ENCODE assay signal across 14 cellular contexts in genomic region chr9:36986548-36987408, GRCh38. TPM values are rescaled to one million over a fixed set of nuclear protein-coding genes. Genes with fewer than 3 reads are reported as not detected.
DNase-seq lines count a peak whose midpoint lies in the region; ATAC-seq, FAIRE-seq and TF ChIP-seq lines count a peak whose summit lies in the region.
"Had no signal": no experiment of that assay in that cellular context is flagged by ENCODE, and none has a peak within 500 bp of the region (broad histone marks: within the 10 kb centered on the region; RNA-seq: fewer than 3 reads in every experiment).

No MANE protein-coding gene starts in this region.

- peak overlapping the region; percentile 52; the same call in 1 of the 2 replicates for H2BK12ac ChIP-seq in H1 (ENCODE audit: low read depth, low read length)

- H3K4me3 ChIP-seq in CD4-positive, alpha-beta memory T cell (ENCODE audit: low read length in 2 of 2), result no peak overlapping the region
- H3K4me3 ChIP-seq in GM23338, result peak overlapping the region; percentile 75
- peak overlapping the region; percentile 27 to 62 (median 52) for H3K4me3 ChIP-seq in H1 (ENCODE audit: extremely low read depth in 1 of 4, insufficient read depth in 2 of 4, low read depth in 3 of 4, low read length in 4 of 4)
- peak overlapping the region; percentile 67 for H3K4me3 ChIP-seq in neural progenitor cell

- H4K5ac ChIP-seq in H1 (ENCODE audit: insufficient read length, low read depth, low read length), result no peak overlapping the region

- peak overlapping the region; percentile 53 for H3K18ac ChIP-seq in H1 (ENCODE audit: extremely low read depth, low read length)

- peak overlapping the region; percentile 93 for H3K4me2 ChIP-seq in GM23338
- peak overlapping the region; percentile 86 to 93 for H3K4me2 ChIP-seq in H1 (ENCODE audit: insufficient read depth in 1 of 2, low read depth in 2 of 2, low read length in 2 of 2)
- H3K4me2 ChIP-seq in neural progenitor cell, result peak overlapping the region; percentile 99

- H3K79me2 ChIP-seq in GM23338 (replicated peaks; ENCODE audit: insufficient read depth) (no peaks in the 10 kb centered on the region), H1 (ENCODE audit: control insufficient read depth in 1 of 2, insufficient read depth in 2 of 2, low read length in 2 of 2) (no peaks in the 10 kb centered on the region), neural progenitor cell (ENCODE audit: low read depth) (no peaks in the 10 kb centered on the region)

- 0 out of 2 replicates have a peak, but pooled peaks cover 11% of the 10 kb centered on the region for H4K20me1 ChIP-seq in GM23338 (replicated peaks; ENCODE audit: insufficient read depth)
- peaks cover 8 to 13% of the 10 kb centered on the region in 2 experiments for H4K20me1 ChIP-seq in H1 (replicated peaks in 1 of 2; ENCODE audit: control insufficient read depth in 1 of 2, insufficient read depth in 2 of 2, low read length in 2 of 2)
- H4K20me1 ChIP-seq in neural progenitor cell (ENCODE audit: low read depth), result peaks cover 29% of the 10 kb centered on the region

- H3F3A ChIP-seq in GM23338 (replicated peaks; ENCODE audit: low read depth), result peaks cover 3% of the 10 kb centered on the region; the same call in 1 of the 2 replicates
- H3F3A ChIP-seq in neural progenitor cell (ENCODE audit: low read depth), result peaks cover 30% of the 10 kb centered on the region

- H3K9me3 Mint-ChIP-seq in CD4-positive, alpha-beta memory T cell, result peaks cover 0 to 23% (median 18%) of the 10 kb centered on the region in 8 donors
- H3K9me3 Mint-ChIP-seq in GM23338 (no peaks in the 10 kb centered on the region), neural progenitor cell (peaks cover 9% of the 10 kb centered on the region)

- H2AFZ ChIP-seq in GM23338, result peak overlapping the region; percentile 76
- no peak overlapping the region for H2AFZ ChIP-seq in H1 (ENCODE audit: low read length)
- peak overlapping the region; percentile 64 for H2AFZ ChIP-seq in neural progenitor cell (replicated peaks)

- H3K4me1 Mint-ChIP-seq in CD4-positive, alpha-beta memory T cell, result peaks cover 6 to 22% (median 17%) of the 10 kb centered on the region in 4 donors
- H3K4me1 Mint-ChIP-seq in GM23338 (peaks cover 22% of the 10 kb centered on the region), neural progenitor cell (peaks cover 32% of the 10 kb centered on the region)

- no peak overlapping the region for H3K27ac ChIP-seq in CD4-positive, alpha-beta memory T cell (ENCODE audit: low read depth, low read length)
- H3K27ac ChIP-seq in GM23338 (ENCODE audit: low read depth) (no peak overlapping the region), H1 (ENCODE audit: low read depth, low read length) (no peak overlapping the region), neural progenitor cell (no peak overlapping the region)
- H3K27ac ChIP-seq: WERI-Rb-1 had no signal

- H3K9ac ChIP-seq in H1 (replicated peaks in 1 of 4; ENCODE audit: extremely low read depth in 1 of 4, low read depth in 3 of 4, low read length in 3 of 4) (no peak overlapping the region), neural progenitor cell (no peak overlapping the region)

- H3K36me3 ChIP-seq in CD4-positive, alpha-beta memory T cell (ENCODE audit: insufficient read depth, low read length), result no peaks in the 10 kb centered on the region
- H3K36me3 ChIP-seq in GM23338 (ENCODE audit: insufficient read depth) (no peaks in the 10 kb centered on the region), H1 (ENCODE audit: control insufficient read depth in 2 of 4, insufficient read depth in 4 of 4, low read length in 3 of 4) (no peaks in the 10 kb centered on the region), neural progenitor cell (no peaks in the 10 kb centered on the region)

- no peak overlapping the region for H3K14ac ChIP-seq in H1 (ENCODE audit: insufficient read length)

- no peak overlapping the region for H3K27ac Mint-ChIP-seq in CD4-positive, alpha-beta memory T cell
- no peak overlapping the region for H3K27ac Mint-ChIP-seq in GM23338
- H3K27ac Mint-ChIP-seq in neural progenitor cell, result no peak overlapping the region
- H3K27ac Mint-ChIP-seq: activated T-helper 2 cell treated with anti-CD3 and anti-CD28 coated beads, Interferon-gamma antibody, Interleukin-2, Interleukin-4, amounts not matched to agents 10 μg/mL and 5 μg/mL and 100 μg/mL, durations not matched to agents 14 hours and 24 hours and 36 hours had no signal

- no peak overlapping the region; the same call in 1 of the 2 replicates for H2BK5ac ChIP-seq in H1 (ENCODE audit: low read depth, low read length)

- H4K91ac ChIP-seq in H1 (replicated peaks; ENCODE audit: insufficient read length, low read length), result peak overlapping the region; percentile 25

- no peak for TF ChIP-seq POLR2A in H1 (IDR thresholded peaks at IDR 0.05; ENCODE audit: control extremely low read depth in 1 of 2, low read depth in 2 of 2, low read length in 2 of 2)

- no peak overlapping the region for H2BK20ac ChIP-seq in H1 (ENCODE audit: low read length)

- H2AK5ac ChIP-seq in H1 (ENCODE audit: low read depth, low read length), result no peak overlapping the region

- peaks cover 56% of the 10 kb centered on the region in 2 donors for H3K27me3 Mint-ChIP-seq in CD4-positive, alpha-beta memory T cell
- H3K27me3 Mint-ChIP-seq in GM23338 (ENCODE audit: insufficient read depth, low read depth, poor library complexity) (peaks cover 76% of the 10 kb centered on the region), neural progenitor cell (ENCODE audit: insufficient read depth, low read depth) (peaks cover 45% of the 10 kb centered on the region)

- 0 out of 2 replicates have a peak overlapping the region, but pooled peaks have one; percentile 9 for H2BK15ac ChIP-seq in H1 (ENCODE audit: low read length)

- H3K9me3 ChIP-seq in CD4-positive, alpha-beta memory T cell (ENCODE audit: control insufficient read depth in 1 of 2, low read length in 2 of 2), result no peaks in the 10 kb centered on the region
- no peaks in the 10 kb centered on the region for H3K9me3 ChIP-seq in H1 (ENCODE audit: insufficient read depth in 2 of 2, low read depth in 1 of 2, low read length in 1 of 2)
- H3K9me3 ChIP-seq in neural progenitor cell (ENCODE audit: low read depth), result no peaks in the 10 kb centered on the region

- FAIRE-seq in H1 (lab: Jason Lieb, UNC), result no peak

- no peaks in the 10 kb centered on the region for H3K79me1 ChIP-seq in H1 (ENCODE audit: low read depth, low read length)

- no peak overlapping the region for H3K23ac ChIP-seq in H1 (ENCODE audit: insufficient read length)

- no peaks in the 10 kb centered on the region for H3K9me2 ChIP-seq in GM23338 (ENCODE audit: insufficient read depth)

- H3K36me3 Mint-ChIP-seq in CD4-positive, alpha-beta memory T cell, result peaks cover 6 to 7% of the 10 kb centered on the region in 2 donors
- H3K36me3 Mint-ChIP-seq in GM23338 (ENCODE audit: low read depth) (no peaks in the 10 kb centered on the region), neural progenitor cell (peaks cover 20% of the 10 kb centered on the region)

- no peak for TF ChIP-seq EP300 in H1 (IDR thresholded peaks at IDR 0.05; ENCODE audit: borderline replicate concordance in 1 of 2, low read depth in 2 of 2, low read length in 2 of 2)

- no peak for TF ChIP-seq RAD21 in H1 (IDR thresholded peaks at IDR 0.05 in 1 of 2, conservative IDR thresholded peaks at IDR 0.05 in 1 of 2; ENCODE audit: low read depth in 2 of 2, low read length in 2 of 2)

- CTCF ChIA-PET in CD4-positive, alpha-beta memory T cell (lab: Charles Lee; ENCODE audit: partially characterized antibody), result no interaction called here
- CTCF ChIA-PET in H1 (lab: Charles Lee; ENCODE audit: partially characterized antibody), result interaction anchor here (0.8 to 22.2 kb wide), 8 partner anchors 11 to 198 kb away, joined by 3 to 657 read pairs (median 4); no protein-coding TSS in a partner anchor

- no peak overlapping the region for H3K56ac ChIP-seq in H1 (replicated peaks; ENCODE audit: insufficient read length, low read depth, low read length)

- 4% methylated on average over 51 of the region's 51 CpGs; no CpG with 5 or more reads in 1 of the 2 experiments for WGBS in H1 (ENCODE audit: extremely low coverage in 1 of 2, insufficient coverage in 1 of 2, insufficient read length in 1 of 2, insufficient replicate concordance in 2 of 2, low coverage in 1 of 2, low lambda C conversion rate in 2 of 2, missing lambda C conversion rate in 1 of 2), 2 experiments

- POLR2A ChIA-PET in CD4-positive, alpha-beta memory T cell (lab: Charles Lee; ENCODE audit: partially characterized antibody), result no interaction called here
- POLR2A ChIA-PET in H1 (lab: Charles Lee; ENCODE audit: partially characterized antibody), result no interaction called here

- TF ChIP-seq CTCF in GM23338 (conservative IDR thresholded peaks at IDR 0.05; ENCODE audit: low read depth in 2 of 2) (no peak), H1 (IDR thresholded peaks at IDR 0.05; ENCODE audit: control extremely low read depth in 1 of 3, insufficient read depth in 1 of 3, low read depth in 1 of 3, low read length in 3 of 3) (no peak), neural progenitor cell (IDR thresholded peaks at IDR 0.05) (no peak)

- no peak overlapping the region for H2BK120ac ChIP-seq in H1 (replicated peaks; ENCODE audit: low read depth, low read length)

- H3K4me1 ChIP-seq in CD4-positive, alpha-beta memory T cell (ENCODE audit: insufficient read depth, low read length), result peaks cover 14% of the 10 kb centered on the region
- peaks cover 16% of the 10 kb centered on the region for H3K4me1 ChIP-seq in GM23338 (ENCODE audit: insufficient read depth)
- peaks cover 0 to 19% (median 14%) of the 10 kb centered on the region in 4 experiments; a peak in 6 of 7 replicates for H3K4me1 ChIP-seq in H1 (replicated peaks in 1 of 4; ENCODE audit: control insufficient read depth in 3 of 4, insufficient read depth in 4 of 4, low read length in 3 of 4)
- peaks cover 25% of the 10 kb centered on the region for H3K4me1 ChIP-seq in neural progenitor cell

- peak overlapping the region; percentile 20 to 68 (median 52) for H3K4me3 Mint-ChIP-seq in CD4-positive, alpha-beta memory T cell
- H3K4me3 Mint-ChIP-seq in GM23338 (peak overlapping the region; percentile 72), neural progenitor cell (peak overlapping the region; percentile 78)

- H4K8ac ChIP-seq in H1 (ENCODE audit: extremely low read depth, insufficient read depth, low read length), result peak overlapping the region; percentile 28; the same call in 1 of the 2 replicates

- no peak for DNase-seq in CD4-positive, alpha-beta memory T cell
- DNase-seq in GM23338 (ENCODE audit: low spot score) (peak; percentile 50), H1 (ENCODE audit: low read depth in 1 of 2, low spot score in 2 of 2) (no peak), neural progenitor cell (ENCODE audit: low spot score) (peak; percentile 39), NOMO-1 (lab: John Stamatoyannopoulos, UW; ENCODE audit: unreplicated experiment in 2 of 2) (no peak), NCI-H69 (lab: John Stamatoyannopoulos, UW) (no peak), pons (ENCODE audit: low spot score) (no peak), mucosa of gallbladder (ENCODE audit: low spot score) (no peak)
- DNase-seq: NCI-H1092, NCI-H524, right cardiac atrium, SHP77, WERI-Rb-1 had no signal

- peak; percentile 31 for ATAC-seq in GM23338
- ATAC-seq: right cardiac atrium had no signal

- H3K27me3 ChIP-seq in CD4-positive, alpha-beta memory T cell (ENCODE audit: insufficient read depth, low read length), result peaks cover 10% of the 10 kb centered on the region
- H3K27me3 ChIP-seq in GM23338 (ENCODE audit: insufficient read depth) (peaks cover 92% of the 10 kb centered on the region), H1 (replicated peaks in 1 of 4; ENCODE audit: control insufficient read depth in 3 of 4, extremely low read depth in 1 of 4, insufficient read depth in 3 of 4, low read length in 3 of 4) (peaks cover 49 to 85% (median 78%) of the 10 kb centered on the region in 4 experiments), neural progenitor cell (peaks cover 99% of the 10 kb centered on the region)

- intact Hi-C loops in CD4-positive, alpha-beta memory T cell (cut with micrococcal nuclease), result no loop called here

- peaks cover 7% of the 10 kb centered on the region; the same call in 1 of the 2 replicates for H3K23me2 ChIP-seq in H1 (ENCODE audit: low read depth, low read length)

- no peak overlapping the region for H3K4ac ChIP-seq in H1 (replicated peaks; ENCODE audit: insufficient read length, low read depth, low read length)

RNA-seq across cellular contexts. Expression of gene PAX5, which starts 47.3 kb away (rescaled TPM):
- total RNA-seq in CD4-positive, alpha-beta memory T cell, result not detected
- under 1 TPM in 1 of 2 donors, not detected in 1; 0.32 TPM for polyA plus RNA-seq in CD4-positive, alpha-beta memory T cell
- 0.17 and 0.27 TPM in 2 replicates for total RNA-seq in GM23338 (2014; rRNA removed; shearing (Covaris generic))
- polyA plus RNA-seq in GM23338 (2016; fragmentation: Nextera tagmentation; extraction: Ambion mirVana) (0.30 and 0.60 TPM in 2 replicates), H1 (2011; rRNA removed) (0.29 and 0.44 TPM in 2 replicates)
- 0.13 and 0.43 TPM in 2 replicates for total RNA-seq in H1 (2021; fragmentation: NEBNext Ultra II Directional; extraction: Animal tissue kit (Norgen Biotek cat#: 25700))
- 0.09 TPM for polyA plus RNA-seq in H1 (2011; cell fraction: cytosol; rRNA removed)
- polyA plus RNA-seq in H1 (2011; cell fraction: nucleus; rRNA removed), result 0.14 TPM
- polyA plus RNA-seq in H1 (2012, experiment 1 of 2), result 0.14 to 0.19 TPM (median 0.18 TPM) in 4 replicates
- 0.07 TPM for polyA plus RNA-seq in H1 (2012, experiment 2 of 2)
- 0.14 TPM for polyA plus RNA-seq in H1 (2013, experiment 1 of 2)
- 0.18 TPM for polyA plus RNA-seq in H1 (2013, experiment 2 of 2)
- polyA minus RNA-seq in H1 (2011; rRNA and poly(A)+ RNA removed), result 0.09 and 0.27 TPM in 2 replicates
- polyA minus RNA-seq in H1 (2011; cell fraction: cytosol; rRNA and poly(A)+ RNA removed), result not detected
- polyA minus RNA-seq in H1 (2011; cell fraction: nucleus; rRNA and poly(A)+ RNA removed), result 0.90 TPM
- total RNA-seq in neural progenitor cell (ENCODE audit: low replicate concordance) (0.06 TPM in 1 of 2 replicates, not detected in the other), mucosa of gallbladder (0.12 TPM)
- polyA plus RNA-seq: right cardiac atrium had no signal

Comparison
In these comparisons a context has a peak if more than half of its experiments do, and no peak if none do; other contexts are left out.
1. DNase-seq: peak in GM23338 (single experiment) and neural progenitor cell (single experiment); none in CD4-positive, alpha-beta memory T cell (0 of 5), H1 (0 of 2), NOMO-1 (0 of 2), NCI-H69 (single experiment), pons (single experiment) and mucosa of gallbladder (single experiment).
2. H3K4me3 ChIP-seq: peak in GM23338 (single experiment), H1 (4 of 4) and neural progenitor cell (single experiment); none in CD4-positive, alpha-beta memory T cell (0 of 2).
3. Peak in every context shown above with its lines, with median percentiles within 50 percentile points of each other: H3K4me3 Mint-ChIP-seq and H3K4me2 ChIP-seq.